In genomic region chr2:240437181-240437860, GRCh38 we compare ENCODE assay signal across 8 cellular contexts. TPM values are rescaled to one million over a fixed set of nuclear protein-coding genes. Genes with fewer than 3 reads are reported as not detected.
DNase-seq lines count a peak whose midpoint lies in the region; ATAC-seq lines count a peak whose summit lies in the region.

No MANE protein-coding gene starts in this region.

- ATAC-seq in HG03378 (IDR thresholded peaks at IDR 0.05; ENCODE audit: unreplicated experiment): no peak
- ATAC-seq in HG02840 (IDR thresholded peaks at IDR 0.05; ENCODE audit: low FRiP score, unreplicated experiment): no peak

- H3K27me3 ChIP-seq in HAP-1 (ENCODE audit: low read depth) (no peaks in the 10 kb centered on the region), iPS-15b (ENCODE audit: control insufficient read depth, insufficient read depth, low read length) (peaks cover 30% of the 10 kb centered on the region), skeletal muscle tissue (ENCODE audit: control insufficient read depth in 3 of 3, insufficient read depth in 3 of 3, low read length in 3 of 3) (peaks cover 5 to 7% (median 7%) of the 10 kb centered on the region in 3 donors)

- peak overlapping the region; percentile 42 for H3K4me3 ChIP-seq in HAP-1
- peak overlapping the region; percentile 46 for H3K4me3 ChIP-seq in iPS-15b (ENCODE audit: low read depth, low read length)
- peak overlapping the region; percentile 51 to 77 (median 76) for H3K4me3 ChIP-seq in skeletal muscle tissue (ENCODE audit: low read length in 3 of 3)

- H3K9me3 ChIP-seq in HAP-1 (no peaks in the 10 kb centered on the region), iPS-15b (ENCODE audit: control insufficient read depth, insufficient read depth, low read length) (no peaks in the 10 kb centered on the region), skeletal muscle tissue (ENCODE audit: control insufficient read depth in 3 of 3, low read length in 3 of 3) (no peaks in the 10 kb centered on the region)

- DNase-seq in HAP-1 (ENCODE audit: low spot score in 2 of 2): no peak
- DNase-seq in stimulated activated CD4-positive, alpha-beta T cell treated with anti-CD3 and anti-CD28 coated beads, Interleukin-4, amount 100 ng/mL, for 24 hours: no peak
- DNase-seq in NCI-H2029 (lab: John Stamatoyannopoulos, UW): no peak

- no peaks in the 10 kb centered on the region for H3K36me3 ChIP-seq in HAP-1 (replicated peaks)
- H3K36me3 ChIP-seq in iPS-15b (ENCODE audit: control insufficient read depth, insufficient read depth, low read length): no peaks in the 10 kb centered on the region
- no peaks in the 10 kb centered on the region for H3K36me3 ChIP-seq in skeletal muscle tissue (ENCODE audit: control insufficient read depth in 3 of 3, insufficient read depth in 3 of 3, low read length in 3 of 3)

- H3K9ac ChIP-seq in iPS-15b (ENCODE audit: low read depth, low read length): no peak overlapping the region
- peak overlapping the region; percentile 80 to 96 (median 81) for H3K9ac ChIP-seq in skeletal muscle tissue (ENCODE audit: low read depth in 1 of 3, low read length in 3 of 3)

- H3K4me1 ChIP-seq in HAP-1 (peaks cover 16% of the 10 kb centered on the region), iPS-15b (ENCODE audit: control insufficient read depth, insufficient read depth, low read length) (no peaks in the 10 kb centered on the region), skeletal muscle tissue (ENCODE audit: control insufficient read depth in 3 of 3, insufficient read depth in 3 of 3, low read length in 3 of 3) (peaks cover 52 to 70% (median 64%) of the 10 kb centered on the region in 3 donors)

- in situ Hi-C loops in HAP-1 (cut with MboI; ENCODE audit: low sequenced_read_pairs): loop anchor here (5.0 to 25.0 kb wide), 3 partner anchors 205 to 375 kb away; partner anchors contain the start of gene OR6B3

- peak overlapping the region; percentile 22 for H3K27ac ChIP-seq in angular gyrus (ENCODE audit: low read depth, low read length)
- H3K27ac ChIP-seq in skeletal muscle tissue (ENCODE audit: low read depth, low read length): peak overlapping the region; percentile 88

RNA-seq across cellular contexts. Expression of gene GPC1, which starts 1.9 kb away (rescaled TPM):
- 36.0 TPM for total RNA-seq in skeletal muscle tissue
